25 cellular contexts compared by ENCODE assay signal in genomic region chr21:39061766-39062165, GRCh38.
"Had no signal": no experiment of that assay in that cellular context is flagged by ENCODE, and none has a peak within 500 bp of the region (broad histone marks: within the 10 kb centered on the region; RNA-seq: fewer than 3 reads in every experiment).

No MANE protein-coding gene starts in this region.

- ATAC-seq: left cardiac atrium had no signal

- H3K9me3 Mint-ChIP-seq: type B pancreatic cell had no signal

- H3K27ac ChIP-seq: colonic mucosa, hepatocyte, left ventricle myocardium inferior, parathyroid adenoma, prostate gland, sigmoid colon, skin epidermis, stomach, thoracic aorta, vagina had no signal

- H3K27ac Mint-ChIP-seq: endodermal cell, naive B cell, nephron, type B pancreatic cell had no signal

- H3K4me3 Mint-ChIP-seq: endodermal cell, naive B cell, nephron, type B pancreatic cell had no signal

- H3K4me2 ChIP-seq: hepatocyte had no signal

- DNase-seq: colonic mucosa; effector CD4-positive, alpha-beta T cell; erythroblast; foreskin melanocyte; kidney; left cardiac atrium; left ventricle myocardium inferior; mesenchymal stem cell; naive B cell; sigmoid colon; stimulated activated CD4-positive, alpha-beta T cell treated with anti-CD3 and anti-CD28 coated beads, Interleukin-2, amount 100 ng/mL, for 24 hours; stimulated activated CD4-positive, alpha-beta T cell treated with anti-CD3 and anti-CD28 coated beads, Interleukin-4, amount 100 ng/mL, for 4 hours; stimulated activated naive CD4-positive, alpha-beta T cell; stomach; substantia nigra had no signal

- H3K27me3 ChIP-seq: colonic mucosa, hepatocyte, sigmoid colon, stomach, vagina had no signal

- H3K27me3 Mint-ChIP-seq: naive B cell had no signal

- H3K4me1 ChIP-seq: colonic mucosa, parathyroid adenoma, prostate gland had no signal

- H3K9ac ChIP-seq: parathyroid adenoma had no signal

- H3K36me3 ChIP-seq: colonic mucosa, left ventricle myocardium inferior, prostate gland, sigmoid colon, stomach, thoracic aorta, vagina had no signal

- H3K4me3 ChIP-seq: colonic mucosa, hepatocyte, left ventricle myocardium inferior, lung, prostate gland, sigmoid colon, skin epidermis, stomach, thoracic aorta, vagina had no signal

- H3K9me3 ChIP-seq: colonic mucosa, prostate gland, sigmoid colon, thoracic aorta, vagina had no signal

- H3K4me1 Mint-ChIP-seq: naive B cell had no signal

- H2AFZ ChIP-seq: hepatocyte, parathyroid adenoma had no signal

- H3K36me3 Mint-ChIP-seq: naive B cell, type B pancreatic cell had no signal
